Comparison of ENCODE assay signal across 1 cellular context in genomic region chr7:27164381-27165088, GRCh38.
TF ChIP-seq lines count a peak whose summit lies in the region.

No MANE protein-coding gene starts in this region.

TF ChIP-seq in WTC11, 78 proteins besides CTCF, POLR2A, EP300 and RAD21 (continued from another document):
- TF ChIP-seq ERG (CRISPR knock-in tag; IDR thresholded peaks at IDR 0.05) (no peak), SOX15 (CRISPR knock-in tag; IDR thresholded peaks at IDR 0.05) (no peak), PREB (CRISPR knock-in tag; IDR thresholded peaks at IDR 0.05; ENCODE audit: borderline replicate concordance) (no peak), FOXJ3 (CRISPR knock-in tag; IDR thresholded peaks at IDR 0.05; ENCODE audit: borderline replicate concordance) (no peak), CREB1 (CRISPR knock-in tag; IDR thresholded peaks at IDR 0.05) (no peak)
